14 cellular contexts compared by ENCODE assay signal in the genomic region with DNA sequence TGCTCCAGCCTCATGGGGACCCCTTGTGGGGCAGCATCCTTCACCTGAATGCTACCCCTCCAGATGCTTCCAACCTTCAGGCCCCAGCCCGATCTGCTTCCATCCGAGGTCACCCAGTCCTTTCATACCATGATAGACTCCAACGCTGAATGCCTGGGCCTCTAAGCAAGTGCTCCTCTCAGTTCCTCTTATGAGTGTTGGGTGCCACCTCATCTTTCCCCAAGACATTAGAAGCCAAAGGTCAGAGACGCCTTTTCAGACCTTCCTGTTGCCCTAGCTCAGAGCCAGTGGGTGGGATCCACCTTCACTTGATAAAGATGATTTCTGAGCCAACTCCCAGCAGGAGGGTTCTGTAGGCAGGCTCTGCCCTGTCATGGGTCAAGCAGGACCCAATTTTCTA.
A peak's percentile ranks its signal among the peaks of the same experiment; 100 is the strongest.
DNase-seq lines count a peak whose midpoint lies in the region; ATAC-seq and TF ChIP-seq lines count a peak whose summit lies in the region.
"Had no signal": no experiment of that assay in that cellular context is flagged by ENCODE, and none has a peak within 500 bp of the region (broad histone marks: within the 10 kb centered on the region; RNA-seq: fewer than 3 reads in every experiment).

No MANE protein-coding gene starts in this region.

- peaks cover 8% of the 10 kb centered on the region for H3K27me3 Mint-ChIP-seq in CD8-positive, alpha-beta T cell (ENCODE audit: low read depth)

- H3K36me3 ChIP-seq in CD8-positive, alpha-beta T cell (ENCODE audit: insufficient read depth, low read length): no peaks in the 10 kb centered on the region

- no peak overlapping the region for H3K27ac ChIP-seq in CD8-positive, alpha-beta T cell (ENCODE audit: low read depth, low read length)

- no peak overlapping the region for H3K27ac Mint-ChIP-seq in CD8-positive, alpha-beta T cell
- H3K27ac Mint-ChIP-seq: CD8-positive, alpha-beta memory T cell had no signal

- H3K36me3 Mint-ChIP-seq in CD8-positive, alpha-beta T cell: no peaks in the 10 kb centered on the region

- no peaks in the 10 kb centered on the region for H3K9me3 ChIP-seq in CD8-positive, alpha-beta T cell (ENCODE audit: low read length)

- no peaks in the 10 kb centered on the region for H3K27me3 ChIP-seq in CD8-positive, alpha-beta T cell (ENCODE audit: insufficient read depth, low read length)

- H3K4me3 ChIP-seq in CD8-positive, alpha-beta T cell (ENCODE audit: low read depth, low read length): no peak overlapping the region

- CTCF ChIA-PET in CD8-positive, alpha-beta T cell (lab: Charles Lee): interaction anchor here (1.1 kb wide), 1 partner anchor 39 kb away, joined by 3 read pairs; no protein-coding TSS in a partner anchor

- no peaks in the 10 kb centered on the region for H3K9me3 Mint-ChIP-seq in CD8-positive, alpha-beta T cell
- H3K9me3 Mint-ChIP-seq: CD8-positive, alpha-beta memory T cell had no signal

- peak; percentile 72 for DNase-seq in RPMI8226
- DNase-seq in NCI-H82 (lab: John Stamatoyannopoulos, UW): no peak
- no peak for DNase-seq in CD8-positive, alpha-beta T cell
- no peak for DNase-seq in NCI-H446 (lab: John Stamatoyannopoulos, UW)
- DNase-seq in midbrain (lab: John Stamatoyannopoulos, UW): no peak
- DNase-seq: activated naive CD4-positive, alpha-beta T cell treated with anti-CD3 and anti-CD28 coated beads, Interleukin-2, amount 50 U/mL, for 16 hours; CD8-positive, alpha-beta memory T cell; head of caudate nucleus; IMR-90; mesendoderm; Right ventricle myocardium superior had no signal

- ATAC-seq in GM18861 (IDR thresholded peaks at IDR 0.05; ENCODE audit: unreplicated experiment) (peak; percentile 97), GM21381 (IDR thresholded peaks at IDR 0.05; ENCODE audit: unreplicated experiment) (peak; percentile 90), HG03039 (IDR thresholded peaks at IDR 0.05; ENCODE audit: unreplicated experiment) (peak; percentile 91)
- no peak for ATAC-seq in CD8-positive, alpha-beta T cell

- H3K4me1 Mint-ChIP-seq in CD8-positive, alpha-beta T cell (ENCODE audit: low read depth): no peaks in the 10 kb centered on the region
- H3K4me1 Mint-ChIP-seq: CD8-positive, alpha-beta memory T cell had no signal

- intact Hi-C loops in CD8-positive, alpha-beta T cell (cut with DNase I, micrococcal nuclease): no loop called here

- POLR2A ChIA-PET in CD8-positive, alpha-beta T cell (lab: Charles Lee): no interaction called here

- TF ChIP-seq CTCF in CD8-positive, alpha-beta T cell (IDR thresholded peaks at IDR 0.05): no peak

- H3K4me1 ChIP-seq in CD8-positive, alpha-beta T cell (ENCODE audit: insufficient read depth, low read length): no peaks in the 10 kb centered on the region

- no peak overlapping the region for H3K4me3 Mint-ChIP-seq in CD8-positive, alpha-beta T cell
- H3K4me3 Mint-ChIP-seq: CD8-positive, alpha-beta memory T cell had no signal
